Comparison of ENCODE assay signal across 2 cellular contexts in genomic region chr17:21090889-21091618, GRCh38.
TF ChIP-seq lines count a peak whose summit lies in the region.

No MANE protein-coding gene starts in this region.

TF ChIP-seq in IMR-90, 13 proteins besides CTCF, POLR2A, EP300 and RAD21:
- TF ChIP-seq RCOR1 (IDR thresholded peaks at IDR 0.05; ENCODE audit: insufficient replicate concordance, low read length) (no peak), SMC3 (IDR thresholded peaks at IDR 0.05; ENCODE audit: low read depth, low read length) (no peak), MXI1 (IDR thresholded peaks at IDR 0.05; ENCODE audit: borderline replicate concordance, low read depth, low read length) (no peak), MAFK (IDR thresholded peaks at IDR 0.05; ENCODE audit: low read depth, low read length) (no peak), USF2 (IDR thresholded peaks at IDR 0.05; ENCODE audit: low read depth, low read length) (no peak), FOS (IDR thresholded peaks at IDR 0.05; ENCODE audit: low read depth, low read length) (no peak), ELK1 (IDR thresholded peaks at IDR 0.05; ENCODE audit: borderline replicate concordance, low read depth, low read length) (no peak), CHD1 (IDR thresholded peaks at IDR 0.05; ENCODE audit: low read depth, low read length) (no peak), RFX5 (IDR thresholded peaks at IDR 0.05; ENCODE audit: low read depth, low read length) (no peak), CEBPB (IDR thresholded peaks at IDR 0.05; ENCODE audit: low read depth, low read length) (no peak), NFE2L2 (IDR thresholded peaks at IDR 0.05; ENCODE audit: low read depth, low read length) (no peak), BHLHE40 (IDR thresholded peaks at IDR 0.05; ENCODE audit: low read depth, low read length) (no peak)

TF ChIP-seq in K562, 482 proteins besides CTCF, POLR2A, EP300 and RAD21:
- TF ChIP-seq RFX1 (IDR thresholded peaks at IDR 0.05) (peak; percentile 17; the same call in 1 of the 2 replicates), AFF1 (IDR thresholded peaks at IDR 0.05; ENCODE audit: low read depth in 1 of 2, partially characterized antibody in 2 of 2) (no peak), RBM25 (IDR thresholded peaks at IDR 0.05; ENCODE audit: low read depth, low read length, severe bottlenecking) (no peak), ZBED1 (IDR thresholded peaks at IDR 0.05) (no peak), NFE2 (IDR thresholded peaks at IDR 0.05; ENCODE audit: low read depth) (peak; percentile 50; the same call in 1 of the 2 replicates), ERF (CRISPR knock-in tag; IDR thresholded peaks at IDR 0.05) (no peak), ZNF318 (IDR thresholded peaks at IDR 0.05; ENCODE audit: borderline replicate concordance in 1 of 2, low read depth in 1 of 2) (no peak), VEZF1 (CRISPR knock-in tag; IDR thresholded peaks at IDR 0.05) (no peak), ZNF696 (CRISPR knock-in tag; conservative IDR thresholded peaks at IDR 0.05) (no peak)
